ENCODE assay signal across 8 cellular contexts in the genomic region with DNA sequence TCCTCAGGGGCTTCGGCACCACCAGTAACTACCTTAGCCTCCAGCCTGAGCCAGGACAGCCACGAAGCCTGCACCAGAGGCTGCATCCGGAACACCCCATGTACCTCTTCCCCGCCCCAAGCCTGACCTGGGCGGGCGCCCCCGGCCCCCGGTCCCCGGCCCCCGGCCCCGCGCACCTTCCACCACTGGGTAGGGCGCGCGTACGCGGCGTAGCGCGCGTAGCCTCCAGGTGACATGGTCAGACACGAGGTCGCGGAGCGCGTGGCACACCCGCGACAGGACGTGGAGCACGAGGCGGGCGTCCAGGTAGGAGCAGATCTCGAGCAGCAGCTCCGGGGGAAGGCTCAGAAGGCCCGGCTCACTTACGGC. TPM values are rescaled to one million over a fixed set of nuclear protein-coding genes. Genes with fewer than 3 reads are reported as not detected.
DNase-seq lines count a peak whose midpoint lies in the region; ATAC-seq, FAIRE-seq and TF ChIP-seq lines count a peak whose summit lies in the region.

No MANE protein-coding gene starts in this region.

- H3K27me3 Mint-ChIP-seq in CD14-positive monocyte (ENCODE audit: low read depth in 3 of 3): peaks cover 0 to 1% (median 0%) of the 10 kb centered on the region in 3 donors

- H3K4me1 ChIP-seq in Panc1 (ENCODE audit: control insufficient read depth, insufficient read depth, low read length) (peaks cover 5% of the 10 kb centered on the region; the same call in 1 of the 2 replicates), neutrophil (ENCODE audit: control insufficient read depth in 1 of 2, insufficient read depth in 1 of 2, low read depth in 1 of 2, low read length in 1 of 2) (peaks cover 13 to 16% of the 10 kb centered on the region in 2 experiments)

- in situ Hi-C loops in Panc1 (cut with HindIII; ENCODE audit: low pct_unique_long_range_greater_than_20kb, low sequenced_read_pairs): no loop called here

- DNase-seq in CD14-positive monocyte (ENCODE audit: low spot score) (no peak), Panc1 (ENCODE audit: low read depth, low spot score) (no peak), epithelial cell of proximal tubule (ENCODE audit: low read depth) (no peak), RCC 7860 (ENCODE audit: low spot score) (no peak), DMS153 (lab: John Stamatoyannopoulos, UW) (no peak)

- H3K9me3 Mint-ChIP-seq in CD14-positive monocyte: no peaks in the 10 kb centered on the region

- POLR2A ChIA-PET in Panc1 (lab: Charles Lee): interaction anchor here (0.7 kb wide), 1 partner anchor 220 kb away, joined by 3 read pairs; no protein-coding TSS in a partner anchor

- H3K27ac Mint-ChIP-seq in CD14-positive monocyte: peak overlapping the region in 5 of 7 donors; percentile 92 to 98 (median 97)

- TF ChIP-seq CTCF in CD14-positive monocyte (IDR thresholded peaks at IDR 0.05) (no peak), Panc1 (IDR thresholded peaks at IDR 0.05) (no peak), epithelial cell of proximal tubule (conservative IDR thresholded peaks at IDR 0.05; ENCODE audit: low read depth, low read length) (no peak), neutrophil (IDR thresholded peaks at IDR 0.05) (no peak)

- BruUV-seq in Panc1 (replicated peaks; lab: Mats Ljungman, UMichigan): no TSS peak

- no peaks in the 10 kb centered on the region for H3K9me3 ChIP-seq in Panc1 (ENCODE audit: control insufficient read depth, insufficient read depth, low read depth, low read length)
- H3K9me3 ChIP-seq in neutrophil: no peaks in the 10 kb centered on the region

- H3K36me3 Mint-ChIP-seq in CD14-positive monocyte: peaks cover 11 to 18% of the 10 kb centered on the region in 2 donors

- FAIRE-seq in RCC 7860 (lab: Jason Lieb, UNC): no peak

- H3K27me3 ChIP-seq in Panc1 (ENCODE audit: control insufficient read depth, insufficient read depth, low read length): no peaks in the 10 kb centered on the region
- no peaks in the 10 kb centered on the region for H3K27me3 ChIP-seq in neutrophil

- CTCF ChIA-PET in Panc1 (lab: Charles Lee): no interaction called here

- no peaks in the 10 kb centered on the region; the same call in 1 of the 2 replicates for H3K36me3 ChIP-seq in Panc1 (ENCODE audit: control insufficient read depth, insufficient read depth, low read length)
- H3K36me3 ChIP-seq in neutrophil: peaks cover 11% of the 10 kb centered on the region

- H3K4me3 ChIP-seq in Panc1 (ENCODE audit: low read depth in 2 of 2, low read length in 2 of 2): peak overlapping the region; percentile 60 to 69
- H3K4me3 ChIP-seq in epithelial cell of proximal tubule (ENCODE audit: low read depth, low read length): peak overlapping the region; percentile 92
- H3K4me3 ChIP-seq in neutrophil (ENCODE audit: low read depth in 1 of 2, low read length in 1 of 2): peak overlapping the region; percentile 82 to 92

- H3K27ac ChIP-seq in Panc1 (ENCODE audit: low read length): peak overlapping the region; percentile 84
- H3K27ac ChIP-seq in neutrophil: peak overlapping the region; percentile 89

- intact Hi-C loops in CD14-positive monocyte (cut with micrococcal nuclease): loop anchor here in 1 of 2 donors (1.0 kb wide), 1 partner anchor 27 kb away; a partner anchor contains a TSS
- intact Hi-C loops in Panc1 (cut with micrococcal nuclease; ENCODE audit: unreplicated experiment): no loop called here

- H3K4me1 Mint-ChIP-seq in CD14-positive monocyte: peaks cover 17% of the 10 kb centered on the region

- peak; percentile 9 for ATAC-seq in GM21529 (IDR thresholded peaks at IDR 0.05; ENCODE audit: unreplicated experiment)
- ATAC-seq in Panc1: peak; percentile 33
- ATAC-seq in HG03520 (IDR thresholded peaks at IDR 0.05; ENCODE audit: unreplicated experiment): no peak

- peak overlapping the region; percentile 82 to 93 for H3K4me3 Mint-ChIP-seq in CD14-positive monocyte

RNA-seq across cellular contexts. Expression of a gene that starts 0.5 kb away (rescaled TPM):
- polyA plus RNA-seq in CD14-positive monocyte: 1 to 10 TPM; 5.1 to 7.2 TPM
- total RNA-seq in Panc1 (2021; ENCODE audit: unreplicated experiment) (12.4 TPM), epithelial cell of proximal tubule (18.5 and 21.3 TPM in 2 replicates)
- polyA plus RNA-seq in Panc1 (2012; ENCODE audit: insufficient read length): 15.2 TPM

RNA-seq across cellular contexts. Expression of a gene that starts 8.2 kb away (rescaled TPM):
- polyA plus RNA-seq in CD14-positive monocyte: not detected
- total RNA-seq in Panc1 (2021; ENCODE audit: unreplicated experiment) (not detected), epithelial cell of proximal tubule (not detected in 2 replicates)
- not detected for polyA plus RNA-seq in Panc1 (2012; ENCODE audit: insufficient read length)

RNA-seq across cellular contexts. Expression of a gene that starts 14.3 kb away (rescaled TPM):
- 10 to 100 TPM; 51.0 to 53.4 TPM for polyA plus RNA-seq in CD14-positive monocyte
- 76.9 TPM for total RNA-seq in Panc1 (2021; ENCODE audit: unreplicated experiment)
- polyA plus RNA-seq in Panc1 (2012; ENCODE audit: insufficient read length): 105 TPM
- total RNA-seq in epithelial cell of proximal tubule: 108 and 134 TPM in 2 replicates

RNA-seq across cellular contexts. Expression of a gene that starts 27.8 kb away (rescaled TPM):
- under 1 TPM; 0.28 to 0.52 TPM for polyA plus RNA-seq in CD14-positive monocyte
- 83.3 TPM for total RNA-seq in Panc1 (2021; ENCODE audit: unreplicated experiment)
- 96.0 TPM for polyA plus RNA-seq in Panc1 (2012; ENCODE audit: insufficient read length)
- total RNA-seq in epithelial cell of proximal tubule: 21.9 and 33.3 TPM in 2 replicates

RNA-seq across cellular contexts. Expression of a gene that starts 29.4 kb away (rescaled TPM):
- 1 to 10 TPM; 7.9 to 9.9 TPM for polyA plus RNA-seq in CD14-positive monocyte
- total RNA-seq in Panc1 (2021; ENCODE audit: unreplicated experiment) (10.8 TPM), epithelial cell of proximal tubule (3.6 and 10.8 TPM in 2 replicates)
- 28.4 TPM for polyA plus RNA-seq in Panc1 (2012; ENCODE audit: insufficient read length)
